Comparison of ENCODE assay signal across 17 cellular contexts in the genomic region with DNA sequence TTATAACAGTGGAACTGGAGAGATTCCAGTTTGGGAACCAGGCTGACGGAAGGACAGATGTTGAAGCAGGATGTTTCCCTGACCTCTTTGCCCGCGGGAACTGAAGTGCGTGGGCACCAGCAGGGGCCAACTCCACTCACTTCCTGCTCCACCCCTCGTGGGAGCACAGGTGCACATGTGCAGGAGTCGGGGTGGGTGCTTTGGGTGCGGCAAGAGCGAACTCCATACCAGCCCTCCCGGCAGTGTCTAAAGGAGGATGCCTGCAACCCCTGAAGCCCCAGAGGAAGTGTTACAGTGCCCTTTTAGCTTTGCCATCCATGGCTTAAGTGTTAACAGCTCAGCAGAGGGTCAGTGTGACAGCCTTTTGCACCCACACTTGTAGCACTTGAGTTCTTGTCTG. TPM values are rescaled to one million over a fixed set of nuclear protein-coding genes. Genes with fewer than 3 reads are reported as not detected.
A peak's percentile ranks its signal among the peaks of the same experiment; 100 is the strongest.
DNase-seq lines count a peak whose midpoint lies in the region; TF ChIP-seq lines count a peak whose summit lies in the region.
"Had no signal": no experiment of that assay in that cellular context is flagged by ENCODE, and none has a peak within 500 bp of the region (broad histone marks: within the 10 kb centered on the region; RNA-seq: fewer than 3 reads in every experiment).

No MANE protein-coding gene starts in this region.

- no peak overlapping the region for H3K27ac Mint-ChIP-seq in endothelial cell (ENCODE audit: unreplicated experiment)
- H3K27ac Mint-ChIP-seq: CD14-positive monocyte; CD4-positive, alpha-beta memory T cell had no signal

- peaks cover 64 to 82% (median 75%) of the 10 kb centered on the region in 11 experiments for H3K9me3 ChIP-seq in BLaER1 treated with 17β-estradiol and CSF1 and Interleukin-3, amounts not matched to agents 10 nM and 100 nM (replicated peaks in 1 of 11)
- H3K9me3 ChIP-seq in spleen (peaks cover 0 to 54% (median 25%) of the 10 kb centered on the region in 8 donors), ovary (peaks cover 0 to 12% of the 10 kb centered on the region in 2 donors)
- H3K9me3 ChIP-seq: BE2C had no signal

- TF ChIP-seq CTCF in spleen (IDR thresholded peaks at IDR 0.05 in 8 of 11, conservative IDR thresholded peaks at IDR 0.05 in 3 of 11), result no peak
- TF ChIP-seq CTCF in endothelial cell (IDR thresholded peaks at IDR 0.05; ENCODE audit: unreplicated experiment), result no peak
- TF ChIP-seq CTCF in ovary (IDR thresholded peaks at IDR 0.05), result no peak

- peaks cover 7% of the 10 kb centered on the region for H3K36me3 Mint-ChIP-seq in endothelial cell (ENCODE audit: low read depth, unreplicated experiment)
- H3K36me3 Mint-ChIP-seq: CD14-positive monocyte; CD4-positive, alpha-beta memory T cell had no signal

- peaks cover 10% of the 10 kb centered on the region for H3K9me3 Mint-ChIP-seq in endothelial cell (ENCODE audit: unreplicated experiment)

- H3K4me1 Mint-ChIP-seq in endothelial cell (ENCODE audit: unreplicated experiment), result no peaks in the 10 kb centered on the region
- H3K4me1 Mint-ChIP-seq: CD14-positive monocyte; CD4-positive, alpha-beta memory T cell had no signal

- H3K4me1 ChIP-seq in BLaER1 treated with 17β-estradiol and CSF1 and Interleukin-3, amounts not matched to agents 10 nM and 100 nM, result peaks cover 0 to 10% (median 5%) of the 10 kb centered on the region in 10 experiments; a peak in 10 of 20 replicates
- H3K4me1 ChIP-seq in spleen (no peaks in the 10 kb centered on the region), ovary (ENCODE audit: insufficient read depth) (no peaks in the 10 kb centered on the region)
- H3K4me1 ChIP-seq: BE2C had no signal

- H3K4me3 Mint-ChIP-seq in endothelial cell (ENCODE audit: unreplicated experiment), result no peak overlapping the region
- H3K4me3 Mint-ChIP-seq: CD14-positive monocyte; CD4-positive, alpha-beta memory T cell had no signal

- no peaks in the 10 kb centered on the region for H3K27me3 ChIP-seq in BLaER1 treated with 17β-estradiol and CSF1 and Interleukin-3, amounts not matched to agents 10 nM and 100 nM
- H3K27me3 ChIP-seq in spleen (replicated peaks in 1 of 7), result peaks cover 0 to 61% (median 0%) of the 10 kb centered on the region in 7 donors
- H3K27me3 ChIP-seq in ovary, result no peaks in the 10 kb centered on the region

- H3K9ac ChIP-seq in BLaER1 treated with 17β-estradiol and CSF1 and Interleukin-3, amounts not matched to agents 10 nM and 100 nM, result no peak overlapping the region
- H3K9ac ChIP-seq: GM23248 had no signal

- H4K20me1 ChIP-seq in BLaER1 treated with 17β-estradiol and CSF1 and Interleukin-3, amounts not matched to agents 10 nM and 100 nM, result no peaks in the 10 kb centered on the region

- no peak overlapping the region for H3K27ac ChIP-seq in BLaER1 treated with 17β-estradiol and CSF1 and Interleukin-3, amounts not matched to agents 10 nM and 100 nM
- no peak overlapping the region for H3K27ac ChIP-seq in spleen
- no peak overlapping the region for H3K27ac ChIP-seq in ovary
- H3K27ac ChIP-seq: GM23248, HL-60 had no signal

- H3K36me3 ChIP-seq in BLaER1 treated with 17β-estradiol and CSF1 and Interleukin-3, amounts not matched to agents 10 nM and 100 nM, result peaks cover 0 to 3% (median 0%) of the 10 kb centered on the region in 11 experiments; a peak in 3 of 22 replicates
- H3K36me3 ChIP-seq in spleen (no peaks in the 10 kb centered on the region), ovary (no peaks in the 10 kb centered on the region)
- H3K36me3 ChIP-seq: BE2C had no signal

- 82 to 87% (median 84%) methylated on average over 9 of the region's 9 CpGs for WGBS in spleen, 5 donors
- 84 to 89% (median 86%) methylated on average over 9 of the region's 9 CpGs for WGBS in ovary, 3 donors

- DNase-seq in RPMI7951 (ENCODE audit: low read depth) (peak; percentile 17), mesenteric fat pad (ENCODE audit: low spot score) (peak; percentile 80), spleen (peak; percentile 17), endothelial cell (ENCODE audit: low spot score) (no peak), ovary (no peak), NCI-H2227 treated with DMSO at 0.1 percent for 48 hours (lab: John Stamatoyannopoulos, UW) (no peak)
- DNase-seq: ACHN; BE2C; Calu3; CD4-positive, alpha-beta memory T cell; GM23248; HCEC 1CT; IMR-90; KBM-7 had no signal

- H3K4me2 ChIP-seq in BLaER1 treated with 17β-estradiol and CSF1 and Interleukin-3, amounts not matched to agents 10 nM and 100 nM, result peak overlapping the region in 7 of 11 experiments; percentile 25 to 54 (median 42); a peak in 13 of 22 replicates

- intact Hi-C loops in spleen (cut with DNase I; ENCODE audit: low total_unique reads) (no loop called here), ovary (cut with DNase I) (no loop called here)

- TF ChIP-seq EP300 in ovary (IDR thresholded peaks at IDR 0.05), result no peak

- no peaks in the 10 kb centered on the region for H3K27me3 Mint-ChIP-seq in endothelial cell (ENCODE audit: unreplicated experiment)

- no peak overlapping the region for H3K4me3 ChIP-seq in BLaER1 treated with 17β-estradiol and CSF1 and Interleukin-3, amounts not matched to agents 10 nM and 100 nM
- no peak overlapping the region for H3K4me3 ChIP-seq in spleen
- H3K4me3 ChIP-seq in ovary, result no peak overlapping the region
- H3K4me3 ChIP-seq: GM23248 had no signal

- TF ChIP-seq POLR2A in spleen (IDR thresholded peaks at IDR 0.05) (no peak), ovary (IDR thresholded peaks at IDR 0.05) (no peak)

RNA-seq across cellular contexts. Expression of a gene that starts 27.4 kb away (rescaled TPM):
- 73.1 and 78.4 TPM in 2 replicates for total RNA-seq in RPMI7951 (2014; rRNA removed; shearing (Covaris generic))
- 75.3 TPM for total RNA-seq in mesenteric fat pad
- 10 to 100 TPM; 47.2 to 81.6 (median 69.1) TPM for total RNA-seq in spleen
- 10 to 100 TPM in 2 of 3 donors, 1 to 10 TPM in 1; 9.7 to 17.5 (median 10.6) TPM for polyA plus RNA-seq in spleen
- total RNA-seq in endothelial cell (ENCODE audit: unreplicated experiment), result 54.2 TPM
- 10 to 100 TPM; 41.9 to 62.7 (median 47.5) TPM for total RNA-seq in ovary
- 10 to 100 TPM; 21.5 to 40.3 TPM for polyA plus RNA-seq in ovary

Comparison
In these comparisons a context has a peak if more than half of its experiments do, and no peak if none do; other contexts are left out.
1. DNase-seq: peak in RPMI7951 (single experiment), mesenteric fat pad (single experiment) and spleen (single experiment); none in endothelial cell (single experiment), ovary (0 of 5) and NCI-H2227 treated with DMSO at 0.1 percent for 48 hours (single experiment).